Comparison of ENCODE assay signal across 15 cellular contexts in the genomic region with DNA sequence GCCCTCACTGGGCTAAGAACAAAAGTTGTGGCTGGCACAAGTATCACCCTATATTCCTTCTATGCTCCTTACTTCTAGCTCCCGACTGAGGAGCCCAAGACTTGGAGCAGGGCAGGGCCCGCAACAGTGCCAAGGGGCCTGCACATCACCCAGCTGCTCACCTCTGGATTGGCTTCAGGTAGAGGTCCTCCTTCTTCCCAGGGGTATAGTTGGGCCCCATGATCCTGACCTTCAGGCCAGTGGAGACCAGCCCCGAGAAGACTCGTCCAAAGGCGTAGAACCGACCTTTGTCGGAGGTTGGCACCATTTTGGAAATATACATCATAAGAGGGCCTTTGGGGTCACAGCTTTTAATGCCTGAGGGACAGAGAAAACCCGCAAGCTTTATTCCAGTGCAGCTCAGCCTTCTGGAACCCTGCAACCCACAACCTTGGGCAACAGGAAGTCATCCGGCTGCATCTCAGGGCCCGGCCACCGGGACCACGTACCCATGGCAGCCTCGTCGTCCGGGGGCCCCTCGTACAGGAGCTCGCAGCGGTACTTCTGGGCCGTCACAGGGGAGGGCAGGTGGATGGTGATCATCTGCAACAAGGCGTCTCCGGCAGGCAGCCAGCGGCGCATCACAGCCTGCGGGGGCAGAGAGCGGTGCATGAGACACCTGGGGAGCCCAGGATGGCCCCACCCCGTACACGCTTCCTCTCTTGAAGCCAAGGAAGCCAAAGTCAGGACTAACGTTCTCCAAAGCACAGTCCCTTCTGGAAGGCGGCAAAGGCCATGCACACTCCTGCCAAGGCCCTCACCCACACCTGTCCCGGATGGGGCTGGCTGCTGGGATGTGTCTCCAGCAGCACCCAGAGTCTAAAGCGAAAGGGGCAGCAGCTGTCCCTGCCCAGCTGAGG. TPM values are rescaled to one million over a fixed set of nuclear protein-coding genes. Genes with fewer than 3 reads are reported as not detected.
DNase-seq lines count a peak whose midpoint lies in the region; ATAC-seq and TF ChIP-seq lines count a peak whose summit lies in the region.
"Had no signal": no experiment of that assay in that cellular context is flagged by ENCODE, and none has a peak within 500 bp of the region (broad histone marks: within the 10 kb centered on the region; RNA-seq: fewer than 3 reads in every experiment).

No MANE protein-coding gene starts in this region.

- CTCF ChIA-PET in activated CD4-positive, alpha-beta T cell treated with anti-CD3 and anti-CD28 coated beads, Interleukin-2, amount 10 ng/mL, durations not matched to agents 7 days and 5 days (lab: Charles Lee): no interaction called here

- peaks cover 10 to 16% of the 10 kb centered on the region in 2 donors for H3K4me1 ChIP-seq in breast epithelium
- peaks cover 30% of the 10 kb centered on the region for H3K4me1 ChIP-seq in psoas muscle

- H3K27ac ChIP-seq in HL-60 (replicated peaks): 0 out of 2 replicates have a peak overlapping the region, but pooled peaks have one; percentile 8
- peak overlapping the region; percentile 19 to 29 for H3K27ac ChIP-seq in breast epithelium
- peak overlapping the region; percentile 21 for H3K27ac ChIP-seq in psoas muscle

- no peak for DNase-seq in activated CD4-positive, alpha-beta T cell treated with anti-CD3 and anti-CD28 coated beads, Interleukin-2, amount 10 ng/mL, durations not matched to agents 7 days and 5 days
- no peak for DNase-seq in activated CD4-positive, alpha-beta T cell treated with anti-CD3 and anti-CD28 coated beads for 48 hours
- DNase-seq in HL-60 (ENCODE audit: low read depth in 1 of 2, low spot score in 1 of 2): peak; percentile 43 to 51
- DNase-seq in breast epithelium (ENCODE audit: low spot score in 2 of 2): peak in 1 of 2 donors; percentile 20
- no peak for DNase-seq in psoas muscle
- no peak for DNase-seq in omental fat pad (ENCODE audit: low spot score)
- no peak for DNase-seq in left colon
- DNase-seq: anterior cingulate cortex, Calu3, mesenchymal stem cell, occipital lobe had no signal

- no peak for TF ChIP-seq POLR2A in breast epithelium (IDR thresholded peaks at IDR 0.05)

- intact Hi-C loops in breast epithelium (cut with DNase I; ENCODE audit: low total_unique reads) (loop anchor here (5.0 kb wide), 1 partner anchor 82 kb away; no protein-coding TSS in a partner anchor), psoas muscle (cut with DNase I) (loop anchor here in 1 of 2 donors (5.0 to 10.0 kb wide), 2 partner anchors 82 to 224 kb away; no protein-coding TSS in a partner anchor), left colon (cut with DNase I, micrococcal nuclease) (loop anchor here in 1 of 2 donors (10.0 kb wide), 1 partner anchor 224 kb away; no protein-coding TSS in a partner anchor)

- H3K27ac Mint-ChIP-seq in activated CD4-positive, alpha-beta T cell treated with anti-CD3 and anti-CD28 coated beads, Interleukin-2, amount 10 ng/mL, durations not matched to agents 7 days and 5 days: peak overlapping the region; percentile 25

- H3K4me3 Mint-ChIP-seq in activated CD4-positive, alpha-beta T cell treated with anti-CD3 and anti-CD28 coated beads, Interleukin-2, amount 10 ng/mL, durations not matched to agents 7 days and 5 days: no peak overlapping the region

- peaks cover 38% of the 10 kb centered on the region for H3K4me1 Mint-ChIP-seq in activated CD4-positive, alpha-beta T cell treated with anti-CD3 and anti-CD28 coated beads, Interleukin-2, amount 10 ng/mL, durations not matched to agents 7 days and 5 days

- no peaks in the 10 kb centered on the region for H3K27me3 ChIP-seq in HL-60 (ENCODE audit: insufficient read depth, poor library complexity, severe bottlenecking)
- no peaks in the 10 kb centered on the region for H3K27me3 ChIP-seq in breast epithelium
- H3K27me3 ChIP-seq in psoas muscle (ENCODE audit: insufficient read depth in 3 of 3, low read length in 2 of 3): no peaks in the 10 kb centered on the region

- H3K4me3 ChIP-seq in HL-60 (replicated peaks; ENCODE audit: insufficient read depth, low read length): no peak overlapping the region
- no peak overlapping the region for H3K4me3 ChIP-seq in breast epithelium
- no peak overlapping the region for H3K4me3 ChIP-seq in psoas muscle
- H3K4me3 ChIP-seq: thoracic aorta had no signal

- H3K36me3 ChIP-seq in breast epithelium (peaks cover 45% of the 10 kb centered on the region), psoas muscle (ENCODE audit: insufficient read depth in 1 of 2, low read depth in 1 of 2) (peaks cover 40 to 90% of the 10 kb centered on the region in 2 donors)

- TF ChIP-seq CTCF in HL-60 (IDR thresholded peaks at IDR 0.05; ENCODE audit: insufficient read depth, low read length) (no peak), breast epithelium (IDR thresholded peaks at IDR 0.05) (no peak), psoas muscle (IDR thresholded peaks at IDR 0.05) (no peak), omental fat pad (IDR thresholded peaks at IDR 0.05) (no peak)

- peaks cover 71% of the 10 kb centered on the region for H3K36me3 Mint-ChIP-seq in activated CD4-positive, alpha-beta T cell treated with anti-CD3 and anti-CD28 coated beads, Interleukin-2, amount 10 ng/mL, durations not matched to agents 7 days and 5 days (ENCODE audit: low read depth)

- no peaks in the 10 kb centered on the region for H3K9me3 ChIP-seq in breast epithelium
- no peaks in the 10 kb centered on the region for H3K9me3 ChIP-seq in psoas muscle
- H3K9me3 ChIP-seq: thoracic aorta had no signal

- 77 to 83% (median 80%) methylated on average over 31 of the region's 31 CpGs for WGBS in psoas muscle, 3 donors

- POLR2A ChIA-PET in activated CD4-positive, alpha-beta T cell treated with anti-CD3 and anti-CD28 coated beads, Interleukin-2, amount 10 ng/mL, durations not matched to agents 7 days and 5 days (lab: Charles Lee): no interaction called here

- H3K9me3 Mint-ChIP-seq in activated CD4-positive, alpha-beta T cell treated with anti-CD3 and anti-CD28 coated beads, Interleukin-2, amount 10 ng/mL, durations not matched to agents 7 days and 5 days: no peaks in the 10 kb centered on the region

- ATAC-seq in psoas muscle (no peak), omental fat pad (ENCODE audit: low FRiP score) (no peak), left colon (no peak), GM19035 (IDR thresholded peaks at IDR 0.05; ENCODE audit: unreplicated experiment) (no peak)

- H3K27me3 Mint-ChIP-seq in activated CD4-positive, alpha-beta T cell treated with anti-CD3 and anti-CD28 coated beads, Interleukin-2, amount 10 ng/mL, durations not matched to agents 7 days and 5 days: no peaks in the 10 kb centered on the region

RNA-seq across cellular contexts. Expression of a gene that starts 4.7 kb away (rescaled TPM):
- total RNA-seq in activated CD4-positive, alpha-beta T cell treated with anti-CD3 and anti-CD28 coated beads, Interleukin-2, amount 10 ng/mL, durations not matched to agents 7 days and 5 days: 1,000 to 10,000 TPM; 1,428 to 1,492 TPM
- total RNA-seq in breast epithelium (1,000 to 10,000 TPM; 1,628 to 2,598 (median 1,993) TPM), psoas muscle (1,000 to 10,000 TPM; 2,332 to 3,628 (median 2,726) TPM), omental fat pad (1,000 to 10,000 TPM; 1,922 to 2,283 (median 2,030) TPM), left colon (1,000 to 10,000 TPM; 1,955 to 2,053 TPM)
- polyA plus RNA-seq in psoas muscle: 1,000 to 10,000 TPM; 1,416 to 1,891 (median 1,484) TPM

RNA-seq across cellular contexts. Expression of a gene that starts 9.7 kb away (rescaled TPM):
- total RNA-seq in activated CD4-positive, alpha-beta T cell treated with anti-CD3 and anti-CD28 coated beads, Interleukin-2, amount 10 ng/mL, durations not matched to agents 7 days and 5 days: 10 to 100 TPM; 35.5 to 41.8 TPM
- total RNA-seq in breast epithelium: 10 to 100 TPM; 60.3 to 68.6 (median 62.6) TPM
- 100 to 1,000 TPM in 3 of 4 donors, 10 to 100 TPM in 1; 92.6 to 142 (median 105) TPM for total RNA-seq in psoas muscle
- 100 to 1,000 TPM; 148 to 176 (median 165) TPM for polyA plus RNA-seq in psoas muscle
- total RNA-seq in omental fat pad: 10 to 100 TPM; 40.7 to 71.7 (median 56.9) TPM
- 10 to 100 TPM; 52.2 to 74.6 TPM for total RNA-seq in left colon

RNA-seq across cellular contexts. Expression of a gene that starts 26.9 kb away (rescaled TPM):
- 10 to 100 TPM; 33.3 to 40.4 TPM for total RNA-seq in activated CD4-positive, alpha-beta T cell treated with anti-CD3 and anti-CD28 coated beads, Interleukin-2, amount 10 ng/mL, durations not matched to agents 7 days and 5 days
- 10 to 100 TPM in 2 of 3 donors, 1 to 10 TPM in 1; 9.4 to 17.0 (median 15.7) TPM for total RNA-seq in breast epithelium
- total RNA-seq in psoas muscle: 10 to 100 TPM; 14.6 to 27.2 (median 17.0) TPM
- 10 to 100 TPM; 12.7 to 21.8 (median 14.6) TPM for polyA plus RNA-seq in psoas muscle
- total RNA-seq in omental fat pad: 10 to 100 TPM; 10.6 to 21.6 (median 11.2) TPM
- total RNA-seq in left colon: 10 to 100 TPM; 25.1 to 27.7 TPM

RNA-seq across cellular contexts. Expression of a gene that starts 47.7 kb away (rescaled TPM):
- total RNA-seq in activated CD4-positive, alpha-beta T cell treated with anti-CD3 and anti-CD28 coated beads, Interleukin-2, amount 10 ng/mL, durations not matched to agents 7 days and 5 days: not detected
- total RNA-seq in breast epithelium: under 1 TPM in 2 of 3 donors, not detected in 1; 0.73 to 0.98 TPM
- total RNA-seq in psoas muscle: 100 to 1,000 TPM in 1 of 4 donors, 10 to 100 TPM in 2, 1 to 10 TPM in 1; 9.0 to 755 (median 89.4) TPM
- 100 to 1,000 TPM in 2 of 3 donors, 10 to 100 TPM in 1; 45.2 to 636 (median 602) TPM for polyA plus RNA-seq in psoas muscle
- total RNA-seq in omental fat pad: not detected
- not detected for total RNA-seq in left colon
- total RNA-seq: Calu3, dermis microvascular lymphatic vessel endothelial cell, M059J, occipital lobe had no signal

Comparison
In these comparisons a context has a peak if more than half of its experiments do, and no peak if none do; other contexts are left out.
1. DNase-seq: peak in HL-60 (2 of 2); none in activated CD4-positive, alpha-beta T cell treated with anti-CD3 and anti-CD28 coated beads, Interleukin-2, amount 10 ng/mL, durations not matched to agents 7 days and 5 days (single experiment), activated CD4-positive, alpha-beta T cell treated with anti-CD3 and anti-CD28 coated beads for 48 hours (single experiment), psoas muscle (0 of 2), omental fat pad (single experiment) and left colon (0 of 2).
2. Peak in every context shown above with its lines, with median percentiles within 50 percentile points of each other: H3K27ac ChIP-seq.